ENCODE assay signal across 1 cellular context in the genomic region with DNA sequence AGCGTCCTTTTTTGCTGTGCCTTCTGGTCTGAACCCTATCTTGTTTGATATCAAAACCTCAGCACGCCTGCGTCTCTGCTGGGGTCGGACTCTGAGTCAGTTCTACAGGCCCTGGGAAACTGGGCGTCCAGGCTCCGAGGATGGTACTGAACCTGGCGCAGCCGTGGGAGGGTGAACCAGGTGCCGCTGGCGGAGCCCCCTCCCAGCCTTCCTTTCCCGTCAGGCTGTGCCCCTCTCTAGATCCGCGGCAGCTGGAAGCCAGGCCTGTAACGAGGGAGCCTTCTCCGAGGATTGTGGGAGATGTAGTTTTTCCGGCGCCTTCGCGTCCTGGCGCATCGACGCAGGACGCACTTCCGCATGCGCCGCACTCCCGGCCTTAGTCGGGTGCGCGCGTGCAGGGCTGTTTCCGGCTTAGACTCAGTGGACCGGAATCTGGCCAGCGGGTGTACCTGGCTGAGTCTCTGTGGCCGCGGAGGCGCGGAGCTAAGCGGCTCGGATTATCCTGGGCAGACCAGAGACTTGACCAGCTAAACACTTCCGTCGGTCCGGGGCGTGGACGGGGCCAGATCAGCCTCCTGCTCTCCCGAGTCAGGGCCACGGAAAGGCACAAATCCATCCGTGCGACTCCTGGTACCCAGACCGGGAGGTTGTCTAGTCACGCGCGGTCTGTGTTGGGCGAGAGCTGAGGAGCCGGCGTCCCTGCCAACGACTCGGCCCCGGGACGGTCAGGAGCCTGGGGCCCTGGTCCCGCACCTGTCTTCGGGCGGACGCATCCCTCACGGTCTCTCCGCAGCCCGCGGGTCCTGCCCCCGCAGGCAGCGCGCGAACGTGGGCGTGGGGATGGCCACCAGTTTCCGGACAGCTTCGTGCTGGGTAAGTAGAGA.
TF ChIP-seq lines count a peak whose summit lies in the region.

A gene with protein sequence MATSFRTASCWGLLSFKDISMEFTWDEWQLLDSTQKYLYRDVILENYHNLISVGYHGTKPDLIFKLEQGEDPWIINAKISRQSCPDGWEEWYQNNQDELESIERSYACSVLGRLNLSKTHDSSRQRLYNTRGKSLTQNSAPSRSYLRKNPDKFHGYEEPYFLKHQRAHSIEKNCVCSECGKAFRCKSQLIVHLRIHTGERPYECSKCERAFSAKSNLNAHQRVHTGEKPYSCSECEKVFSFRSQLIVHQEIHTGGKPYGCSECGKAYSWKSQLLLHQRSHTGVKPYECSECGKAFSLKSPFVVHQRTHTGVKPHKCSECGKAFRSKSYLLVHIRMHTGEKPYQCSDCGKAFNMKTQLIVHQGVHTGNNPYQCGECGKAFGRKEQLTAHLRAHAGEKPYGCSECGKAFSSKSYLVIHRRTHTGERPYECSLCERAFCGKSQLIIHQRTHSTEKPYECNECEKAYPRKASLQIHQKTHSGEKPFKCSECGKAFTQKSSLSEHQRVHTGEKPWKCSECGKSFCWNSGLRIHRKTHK (plus strand): TSS at position 367 of the 884 bp plus-strand sequence. CDS start 474 bp downstream, at position 841.

TF ChIP-seq in HEK293, 187 proteins besides CTCF, POLR2A, EP300 and RAD21 (continued from another document):
- TF ChIP-seq, protein P1, sequence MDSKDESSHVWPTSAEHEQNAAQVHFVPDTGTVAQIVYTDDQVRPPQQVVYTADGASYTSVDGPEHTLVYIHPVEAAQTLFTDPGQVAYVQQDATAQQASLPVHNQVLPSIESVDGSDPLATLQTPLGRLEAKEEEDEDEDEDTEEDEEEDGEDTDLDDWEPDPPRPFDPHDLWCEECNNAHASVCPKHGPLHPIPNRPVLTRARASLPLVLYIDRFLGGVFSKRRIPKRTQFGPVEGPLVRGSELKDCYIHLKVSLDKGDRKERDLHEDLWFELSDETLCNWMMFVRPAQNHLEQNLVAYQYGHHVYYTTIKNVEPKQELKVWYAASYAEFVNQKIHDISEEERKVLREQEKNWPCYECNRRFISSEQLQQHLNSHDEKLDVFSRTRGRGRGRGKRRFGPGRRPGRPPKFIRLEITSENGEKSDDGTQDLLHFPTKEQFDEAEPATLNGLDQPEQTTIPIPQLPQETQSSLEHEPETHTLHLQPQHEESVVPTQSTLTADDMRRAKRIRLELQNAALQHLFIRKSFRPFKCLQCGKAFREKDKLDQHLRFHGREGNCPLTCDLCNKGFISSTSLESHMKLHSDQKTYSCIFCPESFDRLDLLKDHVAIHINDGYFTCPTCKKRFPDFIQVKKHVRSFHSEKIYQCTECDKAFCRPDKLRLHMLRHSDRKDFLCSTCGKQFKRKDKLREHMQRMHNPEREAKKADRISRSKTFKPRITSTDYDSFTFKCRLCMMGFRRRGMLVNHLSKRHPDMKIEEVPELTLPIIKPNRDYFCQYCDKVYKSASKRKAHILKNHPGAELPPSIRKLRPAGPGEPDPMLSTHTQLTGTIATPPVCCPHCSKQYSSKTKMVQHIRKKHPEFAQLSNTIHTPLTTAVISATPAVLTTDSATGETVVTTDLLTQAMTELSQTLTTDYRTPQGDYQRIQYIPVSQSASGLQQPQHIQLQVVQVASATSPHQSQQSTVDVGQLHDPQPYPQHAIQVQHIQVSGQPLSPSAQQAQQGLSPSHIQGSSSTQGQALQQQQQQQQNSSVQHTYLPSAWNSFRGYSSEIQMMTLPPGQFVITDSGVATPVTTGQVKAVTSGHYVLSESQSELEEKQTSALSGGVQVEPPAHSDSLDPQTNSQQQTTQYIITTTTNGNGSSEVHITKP (tag by site-specific recombination; IDR thresholded peaks at IDR 0.05): no peak
- no peak for TF ChIP-seq ZNF830 (tag by site-specific recombination; IDR thresholded peaks at IDR 0.05; ENCODE audit: low read depth)
- TF ChIP-seq, protein P2, sequence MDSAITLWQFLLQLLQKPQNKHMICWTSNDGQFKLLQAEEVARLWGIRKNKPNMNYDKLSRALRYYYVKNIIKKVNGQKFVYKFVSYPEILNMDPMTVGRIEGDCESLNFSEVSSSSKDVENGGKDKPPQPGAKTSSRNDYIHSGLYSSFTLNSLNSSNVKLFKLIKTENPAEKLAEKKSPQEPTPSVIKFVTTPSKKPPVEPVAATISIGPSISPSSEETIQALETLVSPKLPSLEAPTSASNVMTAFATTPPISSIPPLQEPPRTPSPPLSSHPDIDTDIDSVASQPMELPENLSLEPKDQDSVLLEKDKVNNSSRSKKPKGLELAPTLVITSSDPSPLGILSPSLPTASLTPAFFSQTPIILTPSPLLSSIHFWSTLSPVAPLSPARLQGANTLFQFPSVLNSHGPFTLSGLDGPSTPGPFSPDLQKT (IDR thresholded peaks at IDR 0.05; ENCODE audit: borderline replicate concordance, low read depth, low read length): no peak
